Comparison of ENCODE assay signal across 11 cellular contexts in the genomic region with DNA sequence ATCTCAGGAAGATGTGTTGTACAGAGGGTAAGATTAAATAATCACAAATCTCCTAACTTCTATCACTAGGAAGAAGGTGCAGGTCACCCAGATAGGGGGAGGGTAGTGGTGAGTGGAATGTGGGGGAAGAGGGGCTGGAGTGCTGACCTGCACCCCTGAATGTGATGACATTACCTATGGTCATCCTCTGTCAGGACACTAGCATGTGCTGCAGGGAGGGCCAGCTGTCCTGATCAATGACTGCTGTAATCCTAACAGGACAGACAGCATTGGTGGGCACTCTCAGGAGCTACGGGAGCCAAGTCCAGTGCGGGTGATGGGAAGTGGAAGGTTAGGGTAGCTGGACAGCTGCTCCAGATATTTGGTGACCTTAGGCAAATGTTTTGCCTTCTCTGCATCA. TPM values are rescaled to one million over a fixed set of nuclear protein-coding genes. Genes with fewer than 3 reads are reported as not detected.
"Had no signal": no experiment of that assay in that cellular context is flagged by ENCODE, and none has a peak within 500 bp of the region (broad histone marks: within the 10 kb centered on the region; RNA-seq: fewer than 3 reads in every experiment).

No MANE protein-coding gene starts in this region.

- H3K4me3 Mint-ChIP-seq: GM23338, H9, HFFc6 had no signal

- H3K27ac ChIP-seq: GM23248 had no signal

- H3K9me3 ChIP-seq: HAP-1 had no signal

- ATAC-seq: GM23338, HCT116 had no signal

- H3K27ac Mint-ChIP-seq: GM23338, HFFc6 had no signal

- DNase-seq: GM23248, GOT3, H7, H9, HCEC 1CT, HFFc6 had no signal

- H3K4me1 ChIP-seq: HAP-1 had no signal

- H3K36me3 ChIP-seq: HAP-1 had no signal

- H3K4me1 Mint-ChIP-seq: GM23338 had no signal

- H3K4me3 ChIP-seq: GM23248, GM23338, HAP-1 had no signal

RNA-seq across cellular contexts. Expression of gene CST5, which starts 45.2 kb away (rescaled TPM):
- total RNA-seq: GM23248, GM23338, H1, H4, H7, H9, HFFc6 had no signal
- polyA plus RNA-seq: GM23248, GM23338, H1 had no signal
